8 cellular contexts compared by ENCODE assay signal in genomic region chr6:108133594-108134179, GRCh38. TPM values are rescaled to one million over a fixed set of nuclear protein-coding genes. Genes with fewer than 3 reads are reported as not detected.
A peak's percentile ranks its signal among the peaks of the same experiment; 100 is the strongest.
DNase-seq lines count a peak whose midpoint lies in the region; ATAC-seq and TF ChIP-seq lines count a peak whose summit lies in the region.

No MANE protein-coding gene starts in this region.

- 7 to 14% methylated on average over 5 to 11 of the region's 36 CpGs for WGBS in gastroesophageal sphincter (ENCODE audit: low coverage in 1 of 2), 2 donors

- H3K27me3 ChIP-seq in gastroesophageal sphincter (peaks cover 39% of the 10 kb centered on the region), neural progenitor cell (peaks cover 94% of the 10 kb centered on the region)

- H3K4me1 Mint-ChIP-seq in activated T-helper 2 cell treated with anti-CD3 and anti-CD28 coated beads, Interferon-gamma antibody, Interleukin-2, Interleukin-4, amounts not matched to agents 10 μg/mL and 5 μg/mL and 100 μg/mL, durations not matched to agents 14 hours and 24 hours and 36 hours (ENCODE audit: low read depth), result peaks cover 6% of the 10 kb centered on the region
- peaks cover 20% of the 10 kb centered on the region for H3K4me1 Mint-ChIP-seq in neural progenitor cell

- H3K27me3 Mint-ChIP-seq in activated T-helper 2 cell treated with anti-CD3 and anti-CD28 coated beads, Interferon-gamma antibody, Interleukin-2, Interleukin-4, amounts not matched to agents 10 μg/mL and 5 μg/mL and 100 μg/mL, durations not matched to agents 14 hours and 24 hours and 36 hours (ENCODE audit: low read depth), result peaks cover 72% of the 10 kb centered on the region
- H3K27me3 Mint-ChIP-seq in neural progenitor cell (ENCODE audit: insufficient read depth, low read depth), result peaks cover 24% of the 10 kb centered on the region

- H3K36me3 Mint-ChIP-seq in activated T-helper 2 cell treated with anti-CD3 and anti-CD28 coated beads, Interferon-gamma antibody, Interleukin-2, Interleukin-4, amounts not matched to agents 10 μg/mL and 5 μg/mL and 100 μg/mL, durations not matched to agents 14 hours and 24 hours and 36 hours (ENCODE audit: low read depth), result no peaks in the 10 kb centered on the region
- H3K36me3 Mint-ChIP-seq in neural progenitor cell, result no peaks in the 10 kb centered on the region

- ATAC-seq in gastroesophageal sphincter (peak; percentile 81), HG02852 (IDR thresholded peaks at IDR 0.05; ENCODE audit: unreplicated experiment) (no peak), GM21576 (IDR thresholded peaks at IDR 0.05; ENCODE audit: unreplicated experiment) (no peak)

- no peak overlapping the region for H2AFZ ChIP-seq in neural progenitor cell (replicated peaks)

- H3K4me3 Mint-ChIP-seq in activated T-helper 2 cell treated with anti-CD3 and anti-CD28 coated beads, Interferon-gamma antibody, Interleukin-2, Interleukin-4, amounts not matched to agents 10 μg/mL and 5 μg/mL and 100 μg/mL, durations not matched to agents 14 hours and 24 hours and 36 hours (ENCODE audit: low read depth), result peak overlapping the region; percentile 79
- H3K4me3 Mint-ChIP-seq in neural progenitor cell, result peak overlapping the region; percentile 79

- no peaks in the 10 kb centered on the region for H3K9me3 Mint-ChIP-seq in activated T-helper 2 cell treated with anti-CD3 and anti-CD28 coated beads, Interferon-gamma antibody, Interleukin-2, Interleukin-4, amounts not matched to agents 10 μg/mL and 5 μg/mL and 100 μg/mL, durations not matched to agents 14 hours and 24 hours and 36 hours
- H3K9me3 Mint-ChIP-seq in neural progenitor cell, result no peaks in the 10 kb centered on the region

- no peak overlapping the region for H3K9ac ChIP-seq in neural progenitor cell

- peaks cover 9% of the 10 kb centered on the region for H4K20me1 ChIP-seq in neural progenitor cell (ENCODE audit: low read depth)

- TF ChIP-seq EP300 in gastroesophageal sphincter (IDR thresholded peaks at IDR 0.05), result no peak

- peak; percentile 58 for DNase-seq in stimulated activated CD4-positive, alpha-beta T cell treated with anti-CD3 and anti-CD28 coated beads, Interleukin-15, amount 100 ng/mL, for 24 hours
- no peak for DNase-seq in stimulated activated CD4-positive, alpha-beta T cell treated with anti-CD3 and anti-CD28 coated beads, Interleukin-2, amount 100 ng/mL, for 48 hours
- peak; percentile 61 for DNase-seq in NCI-H2171 (lab: John Stamatoyannopoulos, UW)
- DNase-seq in activated T-helper 2 cell treated with anti-CD3 and anti-CD28 coated beads, Interferon-gamma antibody, Interleukin-2, Interleukin-4, amounts not matched to agents 10 μg/mL and 5 μg/mL and 100 μg/mL, durations not matched to agents 14 hours and 24 hours and 36 hours (ENCODE audit: low spot score), result no peak
- DNase-seq in neural progenitor cell (ENCODE audit: low spot score), result peak; percentile 97

- H3K27ac ChIP-seq in gastroesophageal sphincter, result peak overlapping the region; percentile 2 to 85 (median 80)
- no peak overlapping the region for H3K27ac ChIP-seq in neural progenitor cell

- H3K79me2 ChIP-seq in neural progenitor cell (ENCODE audit: low read depth), result no peaks in the 10 kb centered on the region

- intact Hi-C loops in activated T-helper 2 cell treated with anti-CD3 and anti-CD28 coated beads, Interferon-gamma antibody, Interleukin-2, Interleukin-4, amounts not matched to agents 10 μg/mL and 5 μg/mL and 100 μg/mL, durations not matched to agents 14 hours and 24 hours and 36 hours (cut with micrococcal nuclease), result no loop called here

- peak overlapping the region; percentile 85 for H3K4me2 ChIP-seq in neural progenitor cell

- peak overlapping the region; percentile 38 to 56 for H3K4me3 ChIP-seq in gastroesophageal sphincter
- H3K4me3 ChIP-seq in neural progenitor cell, result peak overlapping the region; percentile 42

- no peak overlapping the region for H3K27ac Mint-ChIP-seq in activated T-helper 2 cell treated with anti-CD3 and anti-CD28 coated beads, Interferon-gamma antibody, Interleukin-2, Interleukin-4, amounts not matched to agents 10 μg/mL and 5 μg/mL and 100 μg/mL, durations not matched to agents 14 hours and 24 hours and 36 hours
- H3K27ac Mint-ChIP-seq in neural progenitor cell, result peak overlapping the region; percentile 36

- H3K36me3 ChIP-seq in gastroesophageal sphincter (no peaks in the 10 kb centered on the region), neural progenitor cell (no peaks in the 10 kb centered on the region)

- H3K4me1 ChIP-seq in gastroesophageal sphincter (peaks cover 5 to 15% (median 6%) of the 10 kb centered on the region in 3 donors), neural progenitor cell (peaks cover 24% of the 10 kb centered on the region)

- H3K9me3 ChIP-seq in gastroesophageal sphincter, result no peaks in the 10 kb centered on the region
- no peaks in the 10 kb centered on the region for H3K9me3 ChIP-seq in neural progenitor cell (ENCODE audit: low read depth)

- peak in 2 of 4 experiments; percentile 24 to 28 for TF ChIP-seq CTCF in gastroesophageal sphincter (IDR thresholded peaks at IDR 0.05)
- TF ChIP-seq CTCF in neural progenitor cell (IDR thresholded peaks at IDR 0.05), result peak; percentile 18

- TF ChIP-seq POLR2A in gastroesophageal sphincter (IDR thresholded peaks at IDR 0.05), result no peak

- peaks cover 40% of the 10 kb centered on the region for H3F3A ChIP-seq in neural progenitor cell (ENCODE audit: low read depth)

RNA-seq across cellular contexts. Expression of gene NR2E1, which starts 32.1 kb away (rescaled TPM):
- total RNA-seq in activated T-helper 2 cell treated with anti-CD3 and anti-CD28 coated beads, Interferon-gamma antibody, Interleukin-2, Interleukin-4, amounts not matched to agents 10 μg/mL and 5 μg/mL and 100 μg/mL, durations not matched to agents 14 hours and 24 hours and 36 hours, result not detected in 2 replicates
- total RNA-seq in gastroesophageal sphincter (not detected), neural progenitor cell (ENCODE audit: low replicate concordance) (0.25 and 1.0 TPM in 2 replicates)

RNA-seq across cellular contexts. Expression of gene OSTM1, which starts 59.1 kb away (rescaled TPM):
- total RNA-seq in activated T-helper 2 cell treated with anti-CD3 and anti-CD28 coated beads, Interferon-gamma antibody, Interleukin-2, Interleukin-4, amounts not matched to agents 10 μg/mL and 5 μg/mL and 100 μg/mL, durations not matched to agents 14 hours and 24 hours and 36 hours, result 15.5 and 16.4 TPM in 2 replicates
- 10 to 100 TPM; 44.6 to 78.1 (median 55.5) TPM for total RNA-seq in gastroesophageal sphincter
- total RNA-seq in neural progenitor cell (ENCODE audit: low replicate concordance), result 18.0 and 42.8 TPM in 2 replicates

Comparison
In these comparisons a context has a peak if more than half of its experiments do, and no peak if none do; other contexts are left out.
1. DNase-seq: peak in stimulated activated CD4-positive, alpha-beta T cell treated with anti-CD3 and anti-CD28 coated beads, Interleukin-15, amount 100 ng/mL, for 24 hours (single experiment), NCI-H2171 (single experiment) and neural progenitor cell (single experiment); none in stimulated activated CD4-positive, alpha-beta T cell treated with anti-CD3 and anti-CD28 coated beads, Interleukin-2, amount 100 ng/mL, for 48 hours (0 of 2) and activated T-helper 2 cell treated with anti-CD3 and anti-CD28 coated beads, Interferon-gamma antibody, Interleukin-2, Interleukin-4, amounts not matched to agents 10 μg/mL and 5 μg/mL and 100 μg/mL, durations not matched to agents 14 hours and 24 hours and 36 hours (single experiment).